8 cellular contexts compared by ENCODE assay signal in the genomic region with DNA sequence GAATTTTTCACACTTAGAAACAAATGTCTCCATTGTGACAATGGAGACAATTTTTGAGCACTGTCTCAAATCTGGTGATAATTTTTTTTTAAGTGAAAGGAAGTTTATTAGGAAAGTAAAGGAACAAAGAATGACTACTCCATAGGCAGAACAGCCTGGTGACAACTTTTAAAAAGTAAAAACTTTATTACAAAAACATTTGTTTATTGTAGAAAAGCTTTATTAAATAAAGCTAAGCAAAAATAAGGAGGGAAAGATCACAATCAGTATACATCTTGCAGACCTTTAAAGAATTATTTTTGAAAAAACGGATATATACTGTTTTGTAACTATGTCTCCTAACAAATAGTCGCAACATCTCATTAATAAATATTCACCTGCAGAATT. TPM values are rescaled to one million over a fixed set of nuclear protein-coding genes. Genes with fewer than 3 reads are reported as not detected.
A peak's percentile ranks its signal among the peaks of the same experiment; 100 is the strongest.
DNase-seq lines count a peak whose midpoint lies in the region; ATAC-seq and TF ChIP-seq lines count a peak whose summit lies in the region.

No MANE protein-coding gene starts in this region.

- no peaks in the 10 kb centered on the region for H3K27me3 ChIP-seq in KMS-11 (ENCODE audit: insufficient read depth, low read depth)

- ATAC-seq in natural killer cell treated with Interleukin-12 subunit alpha and Interleukin-12 subunit beta and Interleukin-15 and Interleukin-18, amount 100 ng/mL, for 72 hours, result no peak
- no peak for ATAC-seq in HG03457 (IDR thresholded peaks at IDR 0.05; ENCODE audit: unreplicated experiment)

- DNase-seq in AG10803 (ENCODE audit: low read depth), result no peak
- DNase-seq in coronary artery (ENCODE audit: low spot score), result no peak
- DNase-seq in natural killer cell treated with Interleukin-12 subunit alpha and Interleukin-12 subunit beta and Interleukin-15 and Interleukin-18, amount 100 ng/mL, for 72 hours (ENCODE audit: low spot score), result no peak
- DNase-seq in HK-2 (ENCODE audit: unreplicated experiment), result no peak
- no peak for DNase-seq in pons (ENCODE audit: low spot score)
- DNase-seq in NCI-H1930 (lab: John Stamatoyannopoulos, UW), result no peak

- peak overlapping the region; percentile 87 for H3K4me3 ChIP-seq in AG10803 (ENCODE audit: low read length)
- no peak overlapping the region for H3K4me3 ChIP-seq in KMS-11 (IDR thresholded peaks at IDR 0.05; ENCODE audit: insufficient read depth, low read depth, low read length)
- peak overlapping the region; percentile 83 for H3K4me3 ChIP-seq in coronary artery

- H4K20me1 ChIP-seq in KMS-11 (ENCODE audit: insufficient read depth), result no peaks in the 10 kb centered on the region

- TF ChIP-seq CTCF in AG10803 (conservative IDR thresholded peaks at IDR 0.05; ENCODE audit: low read length) (no peak), KMS-11 (conservative IDR thresholded peaks at IDR 0.05; ENCODE audit: low read depth, low read length) (no peak), coronary artery (IDR thresholded peaks at IDR 0.05) (no peak)

- H3K27ac ChIP-seq in KMS-11 (peak overlapping the region; percentile 57), coronary artery (peak overlapping the region; percentile 89)

- peak overlapping the region; percentile 81; the same call in 1 of the 2 replicates for H2AFZ ChIP-seq in KMS-11 (ENCODE audit: low read depth)

- peak overlapping the region; percentile 99 for H3K4me3 Mint-ChIP-seq in natural killer cell treated with Interleukin-12 subunit alpha and Interleukin-12 subunit beta and Interleukin-15 and Interleukin-18, amount 100 ng/mL, for 72 hours

- no peaks in the 10 kb centered on the region for H3K27me3 Mint-ChIP-seq in natural killer cell treated with Interleukin-12 subunit alpha and Interleukin-12 subunit beta and Interleukin-15 and Interleukin-18, amount 100 ng/mL, for 72 hours

- peaks cover 42% of the 10 kb centered on the region for H3K4me1 ChIP-seq in KMS-11 (ENCODE audit: low read depth, poor library complexity, severe bottlenecking)

- peaks cover 15% of the 10 kb centered on the region; the same call in 1 of the 2 replicates for H3K79me2 ChIP-seq in KMS-11 (ENCODE audit: insufficient read depth, low read depth)

- peak overlapping the region; percentile 97 for H3K4me2 ChIP-seq in KMS-11

- peak overlapping the region; percentile 70 for H3K9ac ChIP-seq in KMS-11

- H3K9me3 Mint-ChIP-seq in natural killer cell treated with Interleukin-12 subunit alpha and Interleukin-12 subunit beta and Interleukin-15 and Interleukin-18, amount 100 ng/mL, for 72 hours, result no peaks in the 10 kb centered on the region

- H3K4me1 Mint-ChIP-seq in natural killer cell treated with Interleukin-12 subunit alpha and Interleukin-12 subunit beta and Interleukin-15 and Interleukin-18, amount 100 ng/mL, for 72 hours (ENCODE audit: low read depth in 2 of 2), result peaks cover 41 to 49% of the 10 kb centered on the region in 2 donors

- peaks cover 4% of the 10 kb centered on the region for H3K36me3 Mint-ChIP-seq in natural killer cell treated with Interleukin-12 subunit alpha and Interleukin-12 subunit beta and Interleukin-15 and Interleukin-18, amount 100 ng/mL, for 72 hours

- H3K27ac Mint-ChIP-seq in natural killer cell treated with Interleukin-12 subunit alpha and Interleukin-12 subunit beta and Interleukin-15 and Interleukin-18, amount 100 ng/mL, for 72 hours, result peak overlapping the region; percentile 95 to 97

- H3K36me3 ChIP-seq in KMS-11 (ENCODE audit: insufficient read depth), result no peaks in the 10 kb centered on the region

RNA-seq across cellular contexts. Expression of gene OXSM, which starts 0.7 kb away (rescaled TPM):
- total RNA-seq in natural killer cell treated with Interleukin-12 subunit alpha and Interleukin-12 subunit beta and Interleukin-15 and Interleukin-18, amount 100 ng/mL, for 72 hours, result 10 to 100 TPM; 13.1 to 16.2 TPM

RNA-seq across cellular contexts. Expression of gene NGLY1, which starts 6.0 kb away (rescaled TPM):
- total RNA-seq in natural killer cell treated with Interleukin-12 subunit alpha and Interleukin-12 subunit beta and Interleukin-15 and Interleukin-18, amount 100 ng/mL, for 72 hours, result 10 to 100 TPM; 71.3 to 76.7 TPM
